8 cellular contexts compared by ENCODE assay signal in genomic region chr19:46299004-46299509, GRCh38. TPM values are rescaled to one million over a fixed set of nuclear protein-coding genes. Genes with fewer than 3 reads are reported as not detected.
A peak's percentile ranks its signal among the peaks of the same experiment; 100 is the strongest.
DNase-seq lines count a peak whose midpoint lies in the region; ATAC-seq and TF ChIP-seq lines count a peak whose summit lies in the region.

No MANE protein-coding gene starts in this region.

- H3K9ac ChIP-seq in HCT116 (ENCODE audit: low read length): peak overlapping the region; percentile 44; the same call in 1 of the 2 replicates

- no peak overlapping the region for H3K27ac Mint-ChIP-seq in activated T-helper 17 cell treated with anti-CD3 and anti-CD28 coated beads, Interleukin-2, amount 50 U/mL, for 72 hours

- peaks cover 31% of the 10 kb centered on the region for H3K27me3 Mint-ChIP-seq in activated T-helper 17 cell treated with anti-CD3 and anti-CD28 coated beads, Interleukin-2, amount 50 U/mL, for 72 hours

- H3K36me3 ChIP-seq in HCT116 (ENCODE audit: control insufficient read depth in 1 of 2, insufficient read depth in 2 of 2, low read length in 2 of 2) (no peaks in the 10 kb centered on the region), right lobe of liver (no peaks in the 10 kb centered on the region), upper lobe of left lung (peaks cover 0 to 15% (median 0%) of the 10 kb centered on the region in 4 donors)

- H3K4me3 ChIP-seq in HCT116 (replicated peaks in 1 of 2; ENCODE audit: low read depth in 1 of 2, low read length in 2 of 2): peak overlapping the region in 1 of 2 experiments; percentile 53; a peak in 3 of 4 replicates
- peak overlapping the region; percentile 14 to 27 (median 27) for H3K4me3 ChIP-seq in right lobe of liver
- peak overlapping the region; percentile 26 to 61 (median 57) for H3K4me3 ChIP-seq in upper lobe of left lung

- H3K4me2 ChIP-seq in HCT116 (ENCODE audit: low read length): peak overlapping the region; percentile 89

- DNase-seq in HCT116 (ENCODE audit: low read depth, low spot score) (peak; percentile 45), NCI-H748 treated with DMSO at 0.1 percent for 48 hours (lab: John Stamatoyannopoulos, UW) (peak; percentile 96), dedifferentiated amniotic fluid mesenchymal stem cell (ENCODE audit: extremely low spot score) (peak; percentile 76), right lobe of liver (peak; percentile 93 to 98 (median 94)), upper lobe of left lung (peak; percentile 95 to 96)
- no peak for DNase-seq in activated T-cell treated with anti-CD3 and anti-CD28 coated beads, Interleukin-2, amount 50 U/mL, for 1 hour

- 0% methylated on average over 8 of the region's 11 CpGs for WGBS in right lobe of liver (ENCODE audit: insufficient coverage, low coverage, low lambda C conversion rate, missing lambda C conversion rate)
- 1 to 15% methylated on average over 5 to 11 of the region's 11 CpGs for WGBS in upper lobe of left lung, 2 donors

- peaks cover 3% of the 10 kb centered on the region; the same call in 1 of the 2 replicates for H3K79me2 ChIP-seq in HCT116 (ENCODE audit: insufficient read depth, low read length)

- no peak overlapping the region for H3K4me3 Mint-ChIP-seq in activated T-helper 17 cell treated with anti-CD3 and anti-CD28 coated beads, Interleukin-2, amount 50 U/mL, for 72 hours

- peak; percentile 63 for ATAC-seq in HCT116
- ATAC-seq in right lobe of liver: peak; percentile 69 to 83 (median 80)
- ATAC-seq in upper lobe of left lung (ENCODE audit: low FRiP score in 2 of 2): peak; percentile 76 to 90
- ATAC-seq in GM21825 (IDR thresholded peaks at IDR 0.05; ENCODE audit: unreplicated experiment): no peak
- ATAC-seq in activated T-helper 17 cell treated with anti-CD3 and anti-CD28 coated beads, Interleukin-2, amount 50 U/mL, for 72 hours (replicated peaks): no peak

- H3K4me1 ChIP-seq in HCT116 (ENCODE audit: control insufficient read depth in 1 of 2, insufficient read depth in 2 of 2, low read length in 2 of 2) (peaks cover 29 to 35% of the 10 kb centered on the region in 2 experiments), right lobe of liver (peaks cover 0 to 27% (median 11%) of the 10 kb centered on the region in 4 donors), upper lobe of left lung (peaks cover 71 to 84% (median 75%) of the 10 kb centered on the region in 4 donors)

- POLR2A ChIA-PET in HCT116 (lab: Charles Lee): no interaction called here

- CTCF ChIA-PET in HCT116 (lab: Charles Lee): interaction anchor here (0.7 to 1.0 kb wide), 2 partner anchors 19 to 128 kb away, joined by 3 to 7 read pairs; no protein-coding TSS in a partner anchor

- no TSS peak for BruUV-seq in HCT116 (replicated peaks; lab: Mats Ljungman, UMichigan)

- H3K36me3 Mint-ChIP-seq in activated T-helper 17 cell treated with anti-CD3 and anti-CD28 coated beads, Interleukin-2, amount 50 U/mL, for 72 hours (ENCODE audit: low read depth): no peaks in the 10 kb centered on the region

- RAD21 ChIA-PET in HCT116 (lab: Charles Lee; ENCODE audit: low non-redundant PET in 1 of 2, low total read pairs in 2 of 2, uncharacterized antibody in 2 of 2, unreplicated experiment in 2 of 2): no interaction called here

- TF ChIP-seq EP300 in upper lobe of left lung (IDR thresholded peaks at IDR 0.05): peak in 2 of 4 donors; percentile 80 to 96

- H2AFZ ChIP-seq in HCT116 (ENCODE audit: low read depth, low read length, poor library complexity, severe bottlenecking): peak overlapping the region; percentile 65

- no peak for TF ChIP-seq POLR2A in HCT116 (IDR thresholded peaks at IDR 0.05; ENCODE audit: borderline replicate concordance, extremely low read depth, insufficient read depth, insufficient read length)
- TF ChIP-seq POLR2A in right lobe of liver (IDR thresholded peaks at IDR 0.05): no peak
- peak in 2 of 4 donors; percentile 0 to 3 for TF ChIP-seq POLR2A in upper lobe of left lung (IDR thresholded peaks at IDR 0.05)

- TF ChIP-seq CTCF in HCT116 (IDR thresholded peaks at IDR 0.05 in 2 of 3, conservative IDR thresholded peaks at IDR 0.05 in 1 of 3; ENCODE audit: borderline replicate concordance in 1 of 3, insufficient read depth in 1 of 3, low read depth in 2 of 3, low read length in 2 of 3) (no peak), right lobe of liver (IDR thresholded peaks at IDR 0.05) (no peak), upper lobe of left lung (IDR thresholded peaks at IDR 0.05) (peak in 1 of 6 experiments; percentile 5)

- intact Hi-C loops in HCT116 (cut with micrococcal nuclease) (no loop called here), right lobe of liver (cut with DNase I) (no loop called here)

- 0 out of 2 replicates have a peak, but pooled peaks cover 4% of the 10 kb centered on the region for H3K27me3 ChIP-seq in HCT116 (ENCODE audit: insufficient read depth, low read length)
- H3K27me3 ChIP-seq in right lobe of liver: no peaks in the 10 kb centered on the region
- H3K27me3 ChIP-seq in upper lobe of left lung: no peaks in the 10 kb centered on the region

- TF ChIP-seq RAD21 in HCT116 (IDR thresholded peaks at IDR 0.05; ENCODE audit: low read depth): no peak

- no peaks in the 10 kb centered on the region for H3K9me3 Mint-ChIP-seq in activated T-helper 17 cell treated with anti-CD3 and anti-CD28 coated beads, Interleukin-2, amount 50 U/mL, for 72 hours

- H3K9me3 ChIP-seq in HCT116 (ENCODE audit: control insufficient read depth in 1 of 2, insufficient read depth in 1 of 2, low read depth in 1 of 2, low read length in 2 of 2) (no peaks in the 10 kb centered on the region), right lobe of liver (no peaks in the 10 kb centered on the region), upper lobe of left lung (no peaks in the 10 kb centered on the region)

- H3K27ac ChIP-seq in HCT116 (ENCODE audit: low read depth, low read length): peak overlapping the region; percentile 19; the same call in 1 of the 2 replicates
- peak overlapping the region; percentile 38 to 77 (median 43) for H3K27ac ChIP-seq in right lobe of liver
- H3K27ac ChIP-seq in upper lobe of left lung: peak overlapping the region; percentile 92 to 99 (median 94)

- H4K20me1 ChIP-seq in HCT116 (ENCODE audit: insufficient read depth): no peaks in the 10 kb centered on the region

- H3K9me2 ChIP-seq in HCT116 (ENCODE audit: insufficient read depth): no peaks in the 10 kb centered on the region

- H3K4me1 Mint-ChIP-seq in activated T-helper 17 cell treated with anti-CD3 and anti-CD28 coated beads, Interleukin-2, amount 50 U/mL, for 72 hours: no peaks in the 10 kb centered on the region

TF ChIP-seq in HCT116, 20 proteins besides CTCF, POLR2A, EP300 and RAD21 (continues in another document):
- no peak for TF ChIP-seq MAX (IDR thresholded peaks at IDR 0.05)
- TF ChIP-seq REST (IDR thresholded peaks at IDR 0.05; ENCODE audit: low read depth): no peak
- TF ChIP-seq ZNF274 (IDR thresholded peaks at IDR 0.05; ENCODE audit: low read depth, low read length): no peak
- TF ChIP-seq SIN3A (IDR thresholded peaks at IDR 0.05; ENCODE audit: low read depth): no peak
- no peak for TF ChIP-seq EGR1 (IDR thresholded peaks at IDR 0.05; ENCODE audit: low read depth)
- TF ChIP-seq ELF1 (IDR thresholded peaks at IDR 0.05; ENCODE audit: borderline replicate concordance, low read depth): no peak
- TF ChIP-seq FOSL1 (IDR thresholded peaks at IDR 0.05; ENCODE audit: low read depth): no peak
- no peak for TF ChIP-seq TCF7L2 (IDR thresholded peaks at IDR 0.05; ENCODE audit: borderline replicate concordance, extremely low read depth, insufficient read depth, insufficient read length)
- no peak for TF ChIP-seq EZH2phosphoT487 (IDR thresholded peaks at IDR 0.05; ENCODE audit: borderline replicate concordance)
- TF ChIP-seq SP1 (IDR thresholded peaks at IDR 0.05; ENCODE audit: low read depth): peak; percentile 72
- TF ChIP-seq EZH2 (IDR thresholded peaks at IDR 0.05): no peak
- TF ChIP-seq CBX3 (IDR thresholded peaks at IDR 0.05; ENCODE audit: low read depth): no peak

RNA-seq across cellular contexts. Expression of gene HIF3A, which starts 2.2 kb away (rescaled TPM):
- 0.98 TPM for total RNA-seq in HCT116 (2021; ENCODE audit: unreplicated experiment)
- polyA plus RNA-seq in HCT116 (2012): 0.19 and 0.27 TPM in 2 replicates
- 1 to 10 TPM in 5 of 6 experiments, under 1 TPM in 1; 0.47 to 9.2 (median 4.5) TPM for total RNA-seq in right lobe of liver
- total RNA-seq in upper lobe of left lung: 1,000 to 10,000 TPM in 1 of 6 donors, 100 to 1,000 TPM in 1, 10 to 100 TPM in 4; 42.3 to 1,057 (median 61.3) TPM
- total RNA-seq in activated T-helper 17 cell treated with anti-CD3 and anti-CD28 coated beads, Interleukin-2, amount 50 U/mL, for 72 hours: not detected

RNA-seq across cellular contexts. Expression of gene PPP5C, which starts 47.8 kb away (rescaled TPM):
- 102 TPM for total RNA-seq in HCT116 (2021; ENCODE audit: unreplicated experiment)
- polyA plus RNA-seq in HCT116 (2012): 99.9 and 106 TPM in 2 replicates
- total RNA-seq in right lobe of liver: 10 to 100 TPM; 23.9 to 47.8 (median 36.0) TPM
- 100 to 1,000 TPM in 1 of 6 donors, 10 to 100 TPM in 5; 54.7 to 120 (median 66.0) TPM for total RNA-seq in upper lobe of left lung
- 100 to 1,000 TPM in 1 of 2 donors, 10 to 100 TPM in 1; 60.0 to 127 TPM for total RNA-seq in activated T-helper 17 cell treated with anti-CD3 and anti-CD28 coated beads, Interleukin-2, amount 50 U/mL, for 72 hours

Comparison
In these comparisons a context has a peak if more than half of its experiments do, and no peak if none do; other contexts are left out.
1. ATAC-seq: peak in HCT116 (single experiment), right lobe of liver (4 of 4) and upper lobe of left lung (2 of 2); none in GM21825 (single experiment) and activated T-helper 17 cell treated with anti-CD3 and anti-CD28 coated beads, Interleukin-2, amount 50 U/mL, for 72 hours (single experiment).
2. H3K27ac ChIP-seq: peak in every context shown above with its lines; median percentile 94 in upper lobe of left lung; 43 in right lobe of liver; 19 in HCT116.
3. RNA of gene HIF3A, which starts 2.2 kb away (total RNA-seq): 42.3 to 1,057 TPM in upper lobe of left lung; 0.47 to 9.2 TPM in right lobe of liver, 0.98 TPM in HCT116 (single experiment) and not detected in activated T-helper 17 cell treated with anti-CD3 and anti-CD28 coated beads, Interleukin-2, amount 50 U/mL, for 72 hours; every median in the first group is over 4 times any median in the second.